ENCODE assay signal across 10 cellular contexts in genomic region chr10:13001041-13001886, GRCh38. TPM values are rescaled to one million over a fixed set of nuclear protein-coding genes. Genes with fewer than 3 reads are reported as not detected.
DNase-seq lines count a peak whose midpoint lies in the region; ATAC-seq, FAIRE-seq and TF ChIP-seq lines count a peak whose summit lies in the region.
"Had no signal": no experiment of that assay in that cellular context is flagged by ENCODE, and none has a peak within 500 bp of the region (broad histone marks: within the 10 kb centered on the region; RNA-seq: fewer than 3 reads in every experiment).

Gene CCDC3, minus strand, starts transcription at chr10:13001713. Its CDS starts 143 bp downstream, at chr10:13001570.

- H3K9me3 ChIP-seq in heart left ventricle: no peaks in the 10 kb centered on the region
- no peaks in the 10 kb centered on the region for H3K9me3 ChIP-seq in prostate gland

- intact Hi-C loops in heart left ventricle (cut with DNase I) (no loop called here), prostate gland (cut with DNase I) (no loop called here)

- TF ChIP-seq POLR2A in heart left ventricle (IDR thresholded peaks at IDR 0.05) (no peak), prostate gland (IDR thresholded peaks at IDR 0.05) (no peak), H54 (IDR thresholded peaks at IDR 0.05; ENCODE audit: low read depth, low read length) (no peak)

- TF ChIP-seq CTCF in WI38 (IDR thresholded peaks at IDR 0.05; ENCODE audit: low read depth, low read length) (no peak), heart left ventricle (IDR thresholded peaks at IDR 0.05) (no peak), prostate gland (IDR thresholded peaks at IDR 0.05) (no peak)

- H3K4me1 ChIP-seq in heart left ventricle (peaks cover 0 to 12% (median 0%) of the 10 kb centered on the region in 12 donors), prostate gland (replicated peaks) (no peaks in the 10 kb centered on the region)

- DNase-seq in NCI-H748 (lab: John Stamatoyannopoulos, UW; ENCODE audit: unreplicated experiment): peak; percentile 45
- no peak for DNase-seq in NCI-H748 treated with DMSO at 0.1 percent for 48 hours (lab: John Stamatoyannopoulos, UW)
- peak in 4 of 5 donors; percentile 35 to 58 (median 40) for DNase-seq in heart left ventricle
- DNase-seq in prostate gland (ENCODE audit: low spot score): peak; percentile 9
- DNase-seq in H54 (ENCODE audit: insufficient read length, low spot score): no peak
- DNase-seq: CD4-positive, CD25-positive, alpha-beta regulatory T cell had no signal

- no peak for FAIRE-seq in H54 (lab: Jason Lieb, UNC)

- ATAC-seq in heart left ventricle (peak; percentile 55 to 73 (median 70)), HG03025 (IDR thresholded peaks at IDR 0.05; ENCODE audit: low FRiP score, unreplicated experiment) (no peak), GM21515 (IDR thresholded peaks at IDR 0.05; ENCODE audit: unreplicated experiment) (no peak)
- ATAC-seq: Panc1 had no signal

- H3K36me3 ChIP-seq in heart left ventricle: peaks cover 0 to 3% (median 0%) of the 10 kb centered on the region in 9 donors
- H3K36me3 ChIP-seq in prostate gland: no peaks in the 10 kb centered on the region

- H3K4me3 ChIP-seq in WI38 (ENCODE audit: low read depth, low read length) (peak within 1 kb of the TSS; percentile 51), heart left ventricle (peak within 1 kb of the TSS; percentile 2 to 63 (median 47)), prostate gland (peak within 1 kb of the TSS; percentile 25 to 41)

- H3K27ac ChIP-seq in heart left ventricle (peak within 1 kb of the TSS in 2 of 12 donors; percentile 42 to 43), prostate gland (no peak within 1 kb of the TSS)

- peaks cover 0 to 30% (median 20%) of the 10 kb centered on the region in 9 donors for H3K27me3 ChIP-seq in heart left ventricle
- no peaks in the 10 kb centered on the region for H3K27me3 ChIP-seq in prostate gland (replicated peaks; ENCODE audit: insufficient read depth)

- 2 to 9% (median 3%) methylated on average over 18 to 93 of the region's 93 CpGs for WGBS in heart left ventricle, 4 donors
- 8% methylated on average over 50 of the region's 93 CpGs for WGBS in prostate gland

RNA-seq across cellular contexts. Expression of gene CCDC3, which starts in this region (rescaled TPM):
- 10 to 100 TPM in 1 of 9 donors, 1 to 10 TPM in 8; 1.6 to 15.4 (median 6.0) TPM for total RNA-seq in heart left ventricle
- 1 to 10 TPM; 3.5 to 5.5 TPM for polyA plus RNA-seq in heart left ventricle
- total RNA-seq in prostate gland: 10 to 100 TPM; 17.6 to 41.8 TPM
- polyA plus RNA-seq: CD4-positive, CD25-positive, alpha-beta regulatory T cell had no signal

Comparison
In these comparisons a context has a peak if more than half of its experiments do, and no peak if none do; other contexts are left out.
1. DNase-seq: peak in NCI-H748 (single experiment), heart left ventricle (4 of 5) and prostate gland (single experiment); none in NCI-H748 treated with DMSO at 0.1 percent for 48 hours (single experiment) and H54 (single experiment).
2. ATAC-seq: peak in heart left ventricle (4 of 4); none in HG03025 (single experiment) and GM21515 (single experiment).
3. Peak in every context shown above with its lines, with median percentiles within 50 percentile points of each other: H3K4me3 ChIP-seq.